10 cellular contexts compared by ENCODE assay signal in the genomic region with DNA sequence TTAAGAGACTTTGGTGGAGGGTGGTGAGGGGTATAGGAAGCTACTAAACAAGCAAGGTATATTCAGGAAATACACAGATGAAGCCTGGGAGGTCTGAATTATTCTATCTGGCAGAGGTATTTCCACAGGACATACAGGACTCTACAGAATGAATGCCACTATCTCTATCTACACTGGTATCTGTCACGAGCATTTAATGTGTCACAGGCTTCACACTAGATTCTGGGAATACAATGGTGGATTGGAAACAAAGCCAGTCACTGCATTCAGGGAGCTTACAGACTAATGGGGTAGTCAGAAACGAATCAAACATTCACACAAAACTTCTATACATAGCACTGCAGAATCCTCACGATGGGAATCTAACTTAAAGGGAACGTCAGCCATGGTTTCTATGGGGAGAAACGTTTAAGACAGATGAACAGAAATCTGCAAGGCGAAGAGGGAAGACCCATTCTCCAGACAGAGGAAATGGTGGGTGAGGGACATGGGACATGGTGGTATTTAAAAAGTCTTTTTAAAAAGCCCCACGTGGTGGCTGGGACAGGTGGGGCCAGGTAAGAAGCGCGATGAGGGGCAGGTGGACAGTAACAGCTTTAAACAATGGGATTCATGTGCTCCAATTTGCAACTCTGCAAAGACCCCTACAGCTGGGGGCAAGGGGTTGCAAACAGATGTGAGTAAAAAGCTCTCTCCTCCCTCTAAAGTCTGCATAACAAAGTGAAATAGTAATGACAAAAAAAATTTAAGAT. TPM values are rescaled to one million over a fixed set of nuclear protein-coding genes. Genes with fewer than 3 reads are reported as not detected.
A peak's percentile ranks its signal among the peaks of the same experiment; 100 is the strongest.
DNase-seq lines count a peak whose midpoint lies in the region; ATAC-seq and TF ChIP-seq lines count a peak whose summit lies in the region.
"Had no signal": no experiment of that assay in that cellular context is flagged by ENCODE, and none has a peak within 500 bp of the region (broad histone marks: within the 10 kb centered on the region; RNA-seq: fewer than 3 reads in every experiment).

No MANE protein-coding gene starts in this region.

- peaks cover 0 to 26% (median 0%) of the 10 kb centered on the region in 11 experiments; a peak in 6 of 22 replicates for H4K20me1 ChIP-seq in BLaER1 treated with 17β-estradiol and CSF1 and Interleukin-3, amounts not matched to agents 10 nM and 100 nM

- H3K27ac ChIP-seq in BLaER1 treated with 17β-estradiol and CSF1 and Interleukin-3, amounts not matched to agents 10 nM and 100 nM, result peak overlapping the region in 10 of 11 experiments; percentile 25 to 87 (median 80); a peak in 19 of 22 replicates
- H3K27ac ChIP-seq in HUES64 (ENCODE audit: low read depth, low read length) (0 out of 2 replicates have a peak overlapping the region, but pooled peaks have one; percentile 38), coronary artery (peak overlapping the region; percentile 90 to 92), prostate gland (peak overlapping the region; percentile 72 to 97), adrenal gland (no peak overlapping the region)

- no peak for ATAC-seq in HG03571 (IDR thresholded peaks at IDR 0.05; ENCODE audit: unreplicated experiment)

- H3K9me3 ChIP-seq in BLaER1 treated with 17β-estradiol and CSF1 and Interleukin-3, amounts not matched to agents 10 nM and 100 nM (replicated peaks in 1 of 11), result peaks cover 8 to 9% (median 8%) of the 10 kb centered on the region in 11 experiments
- H3K9me3 ChIP-seq in HUES64 (ENCODE audit: insufficient read depth, low read depth, low read length), result no peaks in the 10 kb centered on the region
- no peaks in the 10 kb centered on the region for H3K9me3 ChIP-seq in prostate gland
- no peaks in the 10 kb centered on the region for H3K9me3 ChIP-seq in adrenal gland (replicated peaks in 1 of 3)

- H3K36me3 ChIP-seq in BLaER1 treated with 17β-estradiol and CSF1 and Interleukin-3, amounts not matched to agents 10 nM and 100 nM, result peaks cover 0 to 8% (median 2%) of the 10 kb centered on the region in 11 experiments; a peak in 6 of 22 replicates
- H3K36me3 ChIP-seq in HUES64 (ENCODE audit: insufficient read depth, low read length) (no peaks in the 10 kb centered on the region), prostate gland (no peaks in the 10 kb centered on the region), adrenal gland (replicated peaks in 1 of 2) (no peaks in the 10 kb centered on the region)

- H3K4me2 ChIP-seq in BLaER1 treated with 17β-estradiol and CSF1 and Interleukin-3, amounts not matched to agents 10 nM and 100 nM, result peak overlapping the region; percentile 76 to 97 (median 93)

- WGBS in HUES64, result 64% methylated on average over 9 of the region's 9 CpGs
- WGBS in prostate gland, result 80% methylated on average over 9 of the region's 9 CpGs
- WGBS in adrenal gland, 4 donors, result 80 to 86% (median 81%) methylated on average over 9 of the region's 9 CpGs

- DNase-seq in coronary artery (ENCODE audit: low spot score) (no peak), prostate gland (ENCODE audit: low spot score) (no peak), adrenal gland (no peak), NCI-H345 (lab: John Stamatoyannopoulos, UW) (no peak), retina (no peak)
- DNase-seq: activated CD8-positive, alpha-beta memory T cell treated with anti-CD3 and anti-CD28 coated beads for 24 hours; amniotic stem cell had no signal

- TF ChIP-seq POLR2A in prostate gland (IDR thresholded peaks at IDR 0.05) (no peak), adrenal gland (IDR thresholded peaks at IDR 0.05) (no peak)

- intact Hi-C loops in prostate gland (cut with DNase I), result no loop called here
- intact Hi-C loops in adrenal gland (cut with DNase I), result no loop called here

- H3K27me3 ChIP-seq in BLaER1 treated with 17β-estradiol and CSF1 and Interleukin-3, amounts not matched to agents 10 nM and 100 nM, result no peaks in the 10 kb centered on the region
- no peaks in the 10 kb centered on the region for H3K27me3 ChIP-seq in HUES64 (ENCODE audit: insufficient read depth, low read length)
- no peaks in the 10 kb centered on the region for H3K27me3 ChIP-seq in prostate gland (replicated peaks; ENCODE audit: insufficient read depth)
- H3K27me3 ChIP-seq in adrenal gland, result no peaks in the 10 kb centered on the region

- H3K4me3 ChIP-seq in BLaER1 treated with 17β-estradiol and CSF1 and Interleukin-3, amounts not matched to agents 10 nM and 100 nM, result peak overlapping the region in 6 of 10 experiments; percentile 38 to 49 (median 46); a peak in 12 of 20 replicates
- H3K4me3 ChIP-seq in HUES64 (ENCODE audit: low read length), result no peak overlapping the region
- no peak overlapping the region for H3K4me3 ChIP-seq in coronary artery
- H3K4me3 ChIP-seq in prostate gland, result no peak overlapping the region
- H3K4me3 ChIP-seq in adrenal gland, result no peak overlapping the region

- peak overlapping the region in 9 of 11 experiments; percentile 16 to 79 (median 74); a peak in 17 of 22 replicates for H3K9ac ChIP-seq in BLaER1 treated with 17β-estradiol and CSF1 and Interleukin-3, amounts not matched to agents 10 nM and 100 nM
- no peak overlapping the region for H3K9ac ChIP-seq in HUES64 (ENCODE audit: low read depth, low read length)

- no peak for TF ChIP-seq CTCF in coronary artery (IDR thresholded peaks at IDR 0.05)
- TF ChIP-seq CTCF in prostate gland (IDR thresholded peaks at IDR 0.05), result no peak
- TF ChIP-seq CTCF in adrenal gland (IDR thresholded peaks at IDR 0.05), result no peak

- peaks cover 84 to 100% (median 97%) of the 10 kb centered on the region in 10 experiments for H3K4me1 ChIP-seq in BLaER1 treated with 17β-estradiol and CSF1 and Interleukin-3, amounts not matched to agents 10 nM and 100 nM
- H3K4me1 ChIP-seq in HUES64 (ENCODE audit: insufficient read depth, low read length) (peaks cover 91% of the 10 kb centered on the region), prostate gland (replicated peaks) (peaks cover 22% of the 10 kb centered on the region), adrenal gland (replicated peaks in 1 of 2) (peaks cover 0 to 8% of the 10 kb centered on the region in 2 donors)

RNA-seq across cellular contexts. Expression of a gene that starts 16.5 kb away (rescaled TPM):
- polyA plus RNA-seq in HUES64 (2013, experiment 1 of 2), result 54.1 TPM
- 69.7 TPM for polyA plus RNA-seq in HUES64 (2013, experiment 2 of 2)
- total RNA-seq in prostate gland (100 to 1,000 TPM; 119 to 186 TPM), adrenal gland (10 to 100 TPM in 2 of 8 donors, 1 to 10 TPM in 6; 2.8 to 13.3 (median 5.8) TPM)
- polyA plus RNA-seq in adrenal gland, result 1 to 10 TPM; 2.9 to 7.2 (median 3.2) TPM

Comparison
In these comparisons a context has a peak if more than half of its experiments do, and no peak if none do; other contexts are left out.
1. H3K27ac ChIP-seq: peak in BLaER1 treated with 17β-estradiol and CSF1 and Interleukin-3, amounts not matched to agents 10 nM and 100 nM (10 of 11), HUES64 (single experiment), coronary artery (2 of 2) and prostate gland (2 of 2); none in adrenal gland (0 of 5).
2. H3K4me3 ChIP-seq: peak in BLaER1 treated with 17β-estradiol and CSF1 and Interleukin-3, amounts not matched to agents 10 nM and 100 nM (6 of 10); none in HUES64 (single experiment), coronary artery (single experiment), prostate gland (0 of 2) and adrenal gland (0 of 4).
3. RNA of a gene that starts 16.5 kb away (total RNA-seq): 119 to 186 TPM in prostate gland; 2.8 to 13.3 TPM in adrenal gland; every median in the first group is over 4 times any median in the second.